1 cellular context compared by ENCODE assay signal in genomic region chr7:22402250-22402649, GRCh38.
TF ChIP-seq lines count a peak whose summit lies in the region.

No MANE protein-coding gene starts in this region.

TF ChIP-seq in H1, 55 proteins besides CTCF, POLR2A, EP300 and RAD21 (continued from another document):
- TF ChIP-seq CHD7 (IDR thresholded peaks at IDR 0.05; ENCODE audit: insufficient replicate concordance, low read length) (no peak), RNF2 (IDR thresholded peaks at IDR 0.05; ENCODE audit: borderline replicate concordance, low read depth, low read length, missing control alignments, poor library complexity, severe bottlenecking) (no peak), MAFK (IDR thresholded peaks at IDR 0.05; ENCODE audit: low read depth, low read length) (no peak), TEAD4 (IDR thresholded peaks at IDR 0.05; ENCODE audit: low read depth, low read length) (no peak), GTF2F1 (IDR thresholded peaks at IDR 0.05; ENCODE audit: borderline replicate concordance, low read depth, low read length) (no peak), CTBP2 (IDR thresholded peaks at IDR 0.05; ENCODE audit: borderline replicate concordance, insufficient read depth, insufficient read length, low read length) (no peak), FOSL1 (IDR thresholded peaks at IDR 0.05; ENCODE audit: insufficient read depth, low read depth, low read length) (no peak), CREB1 (IDR thresholded peaks at IDR 0.05) (no peak)
- TF ChIP-seq, protein P1, sequence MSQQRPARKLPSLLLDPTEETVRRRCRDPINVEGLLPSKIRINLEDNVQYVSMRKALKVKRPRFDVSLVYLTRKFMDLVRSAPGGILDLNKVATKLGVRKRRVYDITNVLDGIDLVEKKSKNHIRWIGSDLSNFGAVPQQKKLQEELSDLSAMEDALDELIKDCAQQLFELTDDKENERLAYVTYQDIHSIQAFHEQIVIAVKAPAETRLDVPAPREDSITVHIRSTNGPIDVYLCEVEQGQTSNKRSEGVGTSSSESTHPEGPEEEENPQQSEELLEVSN (IDR thresholded peaks at IDR 0.05) = no peak
